Comparison of ENCODE assay signal across 17 cellular contexts in genomic region chr12:169528-170360, GRCh38. TPM values are rescaled to one million over a fixed set of nuclear protein-coding genes. Genes with fewer than 3 reads are reported as not detected.
DNase-seq lines count a peak whose midpoint lies in the region; ATAC-seq, FAIRE-seq and TF ChIP-seq lines count a peak whose summit lies in the region.
"Had no signal": no experiment of that assay in that cellular context is flagged by ENCODE, and none has a peak within 500 bp of the region (broad histone marks: within the 10 kb centered on the region; RNA-seq: fewer than 3 reads in every experiment).

No MANE protein-coding gene starts in this region.

- H3K27me3 ChIP-seq in HepG2 (ENCODE audit: control insufficient read depth in 1 of 2, insufficient read depth in 2 of 2, low read length in 2 of 2) (peaks cover 5 to 95% of the 10 kb centered on the region in 2 experiments; a peak in 4 of 5 replicates), right lobe of liver (no peaks in the 10 kb centered on the region)
- H3K27me3 ChIP-seq: adrenal gland, uterus had no signal

- H3K27ac ChIP-seq in HepG2 (ENCODE audit: extremely low read length, insufficient read depth, low read length) (no peak overlapping the region), right lobe of liver (no peak overlapping the region)
- H3K27ac ChIP-seq: adrenal gland, SJSA1, uterus had no signal

- peaks cover 60% of the 10 kb centered on the region for H3K27me3 Mint-ChIP-seq in T-helper 17 cell

- H3K36me3 ChIP-seq in HepG2 (replicated peaks in 1 of 2; ENCODE audit: control insufficient read depth in 1 of 2, insufficient read depth in 2 of 2, low read length in 2 of 2) (no peaks in the 10 kb centered on the region), right lobe of liver (no peaks in the 10 kb centered on the region)
- H3K36me3 ChIP-seq: adrenal gland, SJSA1, uterus had no signal

- no peak overlapping the region for H2AFZ ChIP-seq in HepG2 (ENCODE audit: low read length)

- H3K79me2 ChIP-seq in HepG2 (ENCODE audit: insufficient read depth, low read length) = no peaks in the 10 kb centered on the region

- in situ Hi-C loops in HepG2 (cut with HindIII; ENCODE audit: extremely low pct_ligation_motif_present, low pct_unique_long_range_greater_than_20kb) = no loop called here

- no peak for FAIRE-seq in HepG2 (lab: Jason Lieb, UNC)

- DNase-seq in HepG2 (ENCODE audit: low spot score) (no peak), right lobe of liver (no peak), T-helper 17 cell (no peak), erythroblast (lab: John Stamatoyannopoulos, UW) (peak in 1 of 2 experiments; percentile 18), NCI-H526 treated with DMSO at 0.1 percent for 48 hours (lab: John Stamatoyannopoulos, UW) (no peak)
- DNase-seq: activated T-cell treated with anti-CD3 and anti-CD28 coated beads for 4 hours; adrenal gland; effector memory CD8-positive, alpha-beta T cell; left colon; NCI-H1694; NCI-H748 treated with DMSO at 0.1 percent for 48 hours; uterus had no signal

- intact Hi-C loops in HepG2 (cut with micrococcal nuclease; ENCODE audit: unreplicated experiment) = no loop called here
- intact Hi-C loops in right lobe of liver (cut with DNase I) = no loop called here

- BruUV-seq in HepG2 (replicated peaks; lab: Mats Ljungman, UMichigan) = no TSS peak

- ATAC-seq in HepG2 (peak; percentile 65), right lobe of liver (no peak), T-helper 17 cell (no peak), HG02571 (IDR thresholded peaks at IDR 0.05; ENCODE audit: unreplicated experiment) (no peak), HG03442 (IDR thresholded peaks at IDR 0.05; ENCODE audit: unreplicated experiment) (no peak), GM21786 (IDR thresholded peaks at IDR 0.05; ENCODE audit: unreplicated experiment) (no peak)
- ATAC-seq: effector memory CD8-positive, alpha-beta T cell; left colon had no signal

- H3K4me2 ChIP-seq in HepG2 (ENCODE audit: low read depth, low read length) = no peak overlapping the region

- no peak for TF ChIP-seq POLR2A in HepG2 (IDR thresholded peaks at IDR 0.05; ENCODE audit: insufficient read depth in 1 of 2, low read depth in 2 of 2, low read length in 2 of 2)
- TF ChIP-seq POLR2A in right lobe of liver (IDR thresholded peaks at IDR 0.05) = no peak
- peak; percentile 0 for TF ChIP-seq POLR2A in erythroblast (IDR thresholded peaks at IDR 0.05; ENCODE audit: low read length)

- peak overlapping the region; percentile 32 for H3K27ac Mint-ChIP-seq in T-helper 17 cell
- H3K27ac Mint-ChIP-seq: effector memory CD8-positive, alpha-beta T cell had no signal

- H3K4me1 ChIP-seq in HepG2 (ENCODE audit: insufficient read depth, low read length) = peaks cover 30% of the 10 kb centered on the region
- peaks cover 0 to 12% (median 2%) of the 10 kb centered on the region in 4 donors for H3K4me1 ChIP-seq in right lobe of liver
- H3K4me1 ChIP-seq: adrenal gland, SJSA1, uterus had no signal

- H3K9me3 ChIP-seq in HepG2 (ENCODE audit: low read length) = no peaks in the 10 kb centered on the region
- H3K9me3 ChIP-seq in right lobe of liver = no peaks in the 10 kb centered on the region
- H3K9me3 ChIP-seq in T-helper 17 cell (ENCODE audit: control insufficient read depth, low read length, poor library complexity, severe bottlenecking) = no peaks in the 10 kb centered on the region
- H3K9me3 ChIP-seq: adrenal gland, SJSA1, uterus had no signal

- no peak overlapping the region for H3K9ac ChIP-seq in HepG2 (ENCODE audit: insufficient read depth, low read depth, low read length)

- CTCF ChIA-PET in HepG2 (lab: Yijun Ruan, JAX; ENCODE audit: low intra/inter-chr PET ratio, low total read pairs) = interaction anchor here (0.8 to 1.2 kb wide), 2 partner anchors 19 to 50 kb away, joined by 3 to 4 read pairs; no protein-coding TSS in a partner anchor

- H3K4me1 Mint-ChIP-seq in T-helper 17 cell = peaks cover 22% of the 10 kb centered on the region

- no peak for TF ChIP-seq RAD21 in HepG2 (CRISPR knock-in tag; IDR thresholded peaks at IDR 0.05)

- 0 out of 2 replicates have a peak, but pooled peaks cover 3% of the 10 kb centered on the region for H4K20me1 ChIP-seq in HepG2 (ENCODE audit: insufficient read depth, low read length)

- no peak overlapping the region for H3K4me3 Mint-ChIP-seq in T-helper 17 cell
- H3K4me3 Mint-ChIP-seq: effector memory CD8-positive, alpha-beta T cell had no signal

- no peak for TF ChIP-seq EP300 in HepG2 (IDR thresholded peaks at IDR 0.05; ENCODE audit: low read depth in 2 of 2, low read length in 2 of 2)
- TF ChIP-seq EP300 in HepG2 (CRISPR knock-in tag; IDR thresholded peaks at IDR 0.05; ENCODE audit: borderline replicate concordance) = no peak

- TF ChIP-seq CTCF in HepG2 (CRISPR knock-in tag; IDR thresholded peaks at IDR 0.05) (no peak), right lobe of liver (IDR thresholded peaks at IDR 0.05) (no peak)

- H3K4me3 ChIP-seq in HepG2 (replicated peaks in 1 of 3; ENCODE audit: insufficient read depth in 1 of 3, low read depth in 2 of 3, low read length in 3 of 3) = no peak overlapping the region
- no peak overlapping the region for H3K4me3 ChIP-seq in right lobe of liver
- H3K4me3 ChIP-seq: adrenal gland, SJSA1, uterus had no signal

- WGBS in HepG2 (ENCODE audit: low lambda C conversion rate) = 35% methylated on average over 17 of the region's 17 CpGs
- WGBS in right lobe of liver (ENCODE audit: insufficient coverage, low coverage, low lambda C conversion rate, missing lambda C conversion rate) = 89% methylated on average over 15 of the region's 17 CpGs

- POLR2A ChIA-PET in HepG2 (lab: Yijun Ruan, JAX) = no interaction called here

- H3K36me3 Mint-ChIP-seq in T-helper 17 cell (ENCODE audit: low read depth) = peaks cover 2% of the 10 kb centered on the region

TF ChIP-seq in HepG2, 621 proteins besides CTCF, POLR2A, EP300 and RAD21 (continues in another document):
- TF ChIP-seq NR2F2 (IDR thresholded peaks at IDR 0.05; ENCODE audit: borderline replicate concordance, low read depth) = no peak
- no peak for TF ChIP-seq ARID3A (IDR thresholded peaks at IDR 0.05; ENCODE audit: low read depth, low read length)
- TF ChIP-seq RFX3 (CRISPR knock-in tag; IDR thresholded peaks at IDR 0.05) = no peak
- TF ChIP-seq ZNF574 (CRISPR knock-in tag; IDR thresholded peaks at IDR 0.05) = no peak
- no peak for TF ChIP-seq ZC3H13 (CRISPR knock-in tag; IDR thresholded peaks at IDR 0.05)

RNA-seq across cellular contexts. Expression of gene SLC6A12, which starts 44.2 kb away (rescaled TPM):
- total RNA-seq in HepG2 (2016; rRNA removed; fragmentation: Illumina TruSeq; extraction: Trizol) (9.5 and 18.8 TPM in 2 replicates), right lobe of liver (100 to 1,000 TPM in 1 of 6 experiments, 10 to 100 TPM in 4, 1 to 10 TPM in 1; 8.2 to 114 (median 26.5) TPM), T-helper 17 cell (not detected)
- 3.7 and 5.6 TPM in 2 replicates for total RNA-seq in HepG2 (2016; cell fraction: cytosol; rRNA removed; fragmentation: Illumina TruSeq; extraction: Trizol; ENCODE audit: low read depth)
- total RNA-seq in HepG2 (2016; cell fraction: insoluble cytoplasmic fraction; rRNA removed; fragmentation: Illumina TruSeq; extraction: Trizol) = 10.4 and 17.8 TPM in 2 replicates
- 7.4 and 8.0 TPM in 2 replicates for total RNA-seq in HepG2 (2016; cell fraction: membrane; rRNA removed; fragmentation: Illumina TruSeq; extraction: Trizol)
- total RNA-seq in HepG2 (2016; cell fraction: nucleus; rRNA removed; fragmentation: Illumina TruSeq; extraction: Trizol) = 17.0 and 17.6 TPM in 2 replicates
- 3.7 and 6.0 TPM in 2 replicates for polyA plus RNA-seq in HepG2 (2011; rRNA removed)
- polyA plus RNA-seq in HepG2 (2011; cell fraction: cytosol; rRNA removed) = 4.4 and 5.0 TPM in 2 replicates
- polyA plus RNA-seq in HepG2 (2011; cell fraction: nucleus; rRNA removed) = 10.3 and 12.4 TPM in 2 replicates
- 0.66 and 5.8 TPM in 2 replicates for polyA plus RNA-seq in HepG2 (2012)
- polyA plus RNA-seq in HepG2 (2016; cell fraction: cytosol; fragmentation: Illumina TruSeq; extraction: Trizol; ENCODE audit: low read depth) = 2.3 and 2.8 TPM in 2 replicates
- polyA plus RNA-seq in HepG2 (2016; cell fraction: insoluble cytoplasmic fraction; fragmentation: Illumina TruSeq; extraction: Trizol; ENCODE audit: low read depth) = 7.2 and 9.0 TPM in 2 replicates
- 3.9 and 4.9 TPM in 2 replicates for polyA plus RNA-seq in HepG2 (2016; cell fraction: membrane; fragmentation: Illumina TruSeq; extraction: Trizol; ENCODE audit: low read depth)
- polyA plus RNA-seq in HepG2 (2016; cell fraction: nucleus; fragmentation: Illumina TruSeq; extraction: Trizol; ENCODE audit: insufficient read depth, low read depth) = 27.1 and 27.7 TPM in 2 replicates
- 1.2 and 11.3 TPM in 2 replicates for polyA minus RNA-seq in HepG2 (2011; rRNA and poly(A)+ RNA removed; ENCODE audit: low replicate concordance)
- 7.0 and 7.2 TPM in 2 replicates for polyA minus RNA-seq in HepG2 (2011; cell fraction: cytosol; rRNA and poly(A)+ RNA removed)
- 5.8 and 7.1 TPM in 2 replicates for polyA minus RNA-seq in HepG2 (2011; cell fraction: nucleus; rRNA and poly(A)+ RNA removed)
- total RNA-seq: G401, SJSA1 had no signal

Comparison
In these comparisons a context has a peak if more than half of its experiments do, and no peak if none do; other contexts are left out.
1. RNA of gene SLC6A12, which starts 44.2 kb away (total RNA-seq): 8.2 to 114 TPM in right lobe of liver and 3.7 to 18.8 TPM in HepG2; not detected in T-helper 17 cell; every median in the first group is over 4 times any median in the second.